Comparison of ENCODE assay signal across 22 cellular contexts in genomic region chr3:55165704-55166103, GRCh38.
"Had no signal": no experiment of that assay in that cellular context is flagged by ENCODE, and none has a peak within 500 bp of the region (broad histone marks: within the 10 kb centered on the region; RNA-seq: fewer than 3 reads in every experiment).

No MANE protein-coding gene starts in this region.

- H3K9me3 ChIP-seq: left lung, ovary, prostate gland, tibial artery had no signal

- H3K4me3 Mint-ChIP-seq: activated B cell treated with CpG ODN at 0.5 μM for 24 hours; activated CD4-positive, alpha-beta T cell treated with anti-CD3 and anti-CD28 coated beads for 36 hours; activated naive CD4-positive, alpha-beta T cell treated with anti-CD3 and anti-CD28 coated beads for 36 hours; activated naive CD8-positive, alpha-beta T cell treated with anti-CD3 and anti-CD28 coated beads, Interleukin-2, amount 10 ng/mL, durations not matched to agents 7 days and 5 days; natural killer cell; stimulated activated naive CD8-positive, alpha-beta T cell treated with anti-CD3 and anti-CD28 coated beads, Interleukin-15, amount 100 ng/mL, for 72 hours had no signal

- ATAC-seq: activated CD4-positive, alpha-beta T cell treated with anti-CD3 and anti-CD28 coated beads for 36 hours; left lung; natural killer cell; stimulated activated naive CD8-positive, alpha-beta T cell treated with anti-CD3 and anti-CD28 coated beads, Interleukin-15, amount 100 ng/mL, for 72 hours had no signal

- H3K27me3 Mint-ChIP-seq: activated B cell treated with CpG ODN at 0.5 μM for 24 hours; activated naive CD8-positive, alpha-beta T cell treated with anti-CD3 and anti-CD28 coated beads, Interleukin-2, amount 10 ng/mL, durations not matched to agents 7 days and 5 days; stimulated activated naive CD8-positive, alpha-beta T cell treated with anti-CD3 and anti-CD28 coated beads, Interleukin-15, amount 100 ng/mL, for 72 hours had no signal

- H3K4me1 Mint-ChIP-seq: activated B cell treated with CpG ODN at 0.5 μM for 24 hours; activated CD4-positive, alpha-beta T cell treated with anti-CD3 and anti-CD28 coated beads for 36 hours; activated naive CD8-positive, alpha-beta T cell treated with anti-CD3 and anti-CD28 coated beads, Interleukin-2, amount 10 ng/mL, durations not matched to agents 7 days and 5 days; natural killer cell; stimulated activated naive CD8-positive, alpha-beta T cell treated with anti-CD3 and anti-CD28 coated beads, Interleukin-15, amount 100 ng/mL, for 72 hours had no signal

- H3K4me1 ChIP-seq: left lung, prostate gland had no signal

- H3K36me3 Mint-ChIP-seq: activated naive CD8-positive, alpha-beta T cell treated with anti-CD3 and anti-CD28 coated beads, Interleukin-2, amount 10 ng/mL, durations not matched to agents 7 days and 5 days had no signal

- H3K27ac ChIP-seq: left lung, ovary, prostate gland, tibial artery had no signal

- H3K27me3 ChIP-seq: left lung, ovary, tibial artery had no signal

- H3K36me3 ChIP-seq: left lung, ovary, prostate gland, tibial artery had no signal

- DNase-seq: activated B cell treated with CpG ODN at 0.5 μM for 24 hours; activated CD4-positive, alpha-beta T cell treated with anti-CD3 and anti-CD28 coated beads for 36 hours; activated CD4-positive, alpha-beta T cell treated with anti-CD3 and anti-CD28 coated beads, Interleukin-2, amount 50 U/mL, for 4 hours; activated naive CD4-positive, alpha-beta T cell treated with anti-CD3 and anti-CD28 coated beads for 36 hours; activated naive CD8-positive, alpha-beta T cell treated with anti-CD3 and anti-CD28 coated beads, Interleukin-2, amount 10 ng/mL, durations not matched to agents 7 days and 5 days; activated T-cell treated with anti-CD3 and anti-CD28 coated beads, Interleukin-2, amount 50 U/mL, for 48 hours; amniotic stem cell; cerebellar nuclear complex; cortex of kidney; glutamatergic neuron; hippocampal formation; kidney glomerular epithelial cell; left lung; midbrain; natural killer cell; ovary; stimulated activated CD4-positive, alpha-beta T cell treated with anti-CD3 and anti-CD28 coated beads, Interleukin-12 subunit alpha, Interleukin-12 subunit beta, amount 100 ng/mL, for 4 hours; stimulated activated naive CD8-positive, alpha-beta T cell treated with anti-CD3 and anti-CD28 coated beads, Interleukin-15, amount 100 ng/mL, for 72 hours; T1000; tibial artery had no signal

- H3K4me3 ChIP-seq: left lung, lung, ovary, prostate gland, tibial artery had no signal

- H3K27ac Mint-ChIP-seq: activated B cell treated with CpG ODN at 0.5 μM for 24 hours; activated CD4-positive, alpha-beta T cell treated with anti-CD3 and anti-CD28 coated beads for 36 hours; activated naive CD4-positive, alpha-beta T cell treated with anti-CD3 and anti-CD28 coated beads for 36 hours; activated naive CD8-positive, alpha-beta T cell treated with anti-CD3 and anti-CD28 coated beads, Interleukin-2, amount 10 ng/mL, durations not matched to agents 7 days and 5 days; natural killer cell had no signal
